8 cellular contexts compared by ENCODE assay signal in genomic region chr20:2663887-2664719, GRCh38. TPM values are rescaled to one million over a fixed set of nuclear protein-coding genes. Genes with fewer than 3 reads are reported as not detected.
DNase-seq lines count a peak whose midpoint lies in the region; ATAC-seq, FAIRE-seq and TF ChIP-seq lines count a peak whose summit lies in the region.

Gene IDH3B (minus strand): TSS chr20:2664216. CDS start chr20:2664188, 28 bp downstream.

- no peak for TF ChIP-seq CTCF in AG09309 (IDR thresholded peaks at IDR 0.05; ENCODE audit: control insufficient read depth, insufficient read depth, low read depth, low read length, missing control alignments)
- no peak for TF ChIP-seq CTCF in kidney (IDR thresholded peaks at IDR 0.05; ENCODE audit: borderline replicate concordance, extremely low read depth, insufficient read depth)

- DNase-seq in AG09309 (ENCODE audit: low read depth) (peak; percentile 73), NCI-H460 (ENCODE audit: extremely low read depth, low read depth) (peak; percentile 84), cerebellum (ENCODE audit: low spot score) (peak; percentile 93), kidney (peak; percentile 97)
- DNase-seq in activated CD4-positive, alpha-beta T cell treated with anti-CD3 and anti-CD28 coated beads for 1 hour: peak; percentile 86
- DNase-seq in stimulated activated CD4-positive, alpha-beta T cell treated with anti-CD3 and anti-CD28 coated beads, Interleukin-15, amount 100 ng/mL, for 24 hours: peak; percentile 93

- no peak for FAIRE-seq in kidney (lab: Jason Lieb, UNC)

- intact Hi-C loops in kidney (cut with DNase I): no loop called here

- H3K9ac ChIP-seq in kidney (ENCODE audit: low read length in 2 of 2): peak within 1 kb of the TSS; percentile 97 to 99

- H3K4me1 ChIP-seq in kidney (ENCODE audit: control insufficient read depth in 1 of 2, insufficient read depth in 1 of 2, low read depth in 1 of 2, low read length in 2 of 2): peaks cover 0 to 5% of the 10 kb centered on the region in 2 donors

- ATAC-seq in GM19025 (IDR thresholded peaks at IDR 0.05; ENCODE audit: low read depth, unreplicated experiment) (peak; percentile 80), HG03354 (IDR thresholded peaks at IDR 0.05; ENCODE audit: poor library complexity, severe bottlenecking, unreplicated experiment) (peak; percentile 94)

- no peaks in the 10 kb centered on the region for H3K9me3 ChIP-seq in kidney (ENCODE audit: control insufficient read depth in 1 of 2, low read length in 2 of 2)

- H3K27ac ChIP-seq in kidney (ENCODE audit: low read depth in 2 of 2, low read length in 2 of 2): peak within 1 kb of the TSS; percentile 89 to 90

- H3K36me3 ChIP-seq in kidney (ENCODE audit: control insufficient read depth in 1 of 2, insufficient read depth in 2 of 2, low read length in 2 of 2): peaks cover 11 to 31% of the 10 kb centered on the region in 2 donors

- H3K4me3 ChIP-seq in AG09309 (ENCODE audit: control insufficient read depth, low read depth, low read length): peak within 1 kb of the TSS; percentile 93
- H3K4me3 ChIP-seq in kidney (ENCODE audit: low read length in 2 of 2): peak within 1 kb of the TSS; percentile 95 to 96

RNA-seq across cellular contexts. Expression of gene IDH3B, which starts in this region (rescaled TPM):
- total RNA-seq in NCI-H460 (2014; rRNA removed; shearing (Covaris generic)): 128 and 138 TPM in 2 replicates
- polyA plus RNA-seq in NCI-H460 (2014; cell fraction: nucleus; rRNA removed): 437 and 546 TPM in 2 replicates
- total RNA-seq in cerebellum (46.6 TPM), kidney (77.3 TPM)
- polyA plus RNA-seq in kidney (ENCODE audit: insufficient read depth, low read depth, low replicate concordance): 134 TPM

Comparison
In these comparisons a context has a peak if more than half of its experiments do, and no peak if none do; other contexts are left out.
1. Peak in every context shown above with its lines: DNase-seq, ATAC-seq, H3K4me3 ChIP-seq and H3K27ac ChIP-seq.